Comparison of ENCODE assay signal across 8 cellular contexts in the genomic region with DNA sequence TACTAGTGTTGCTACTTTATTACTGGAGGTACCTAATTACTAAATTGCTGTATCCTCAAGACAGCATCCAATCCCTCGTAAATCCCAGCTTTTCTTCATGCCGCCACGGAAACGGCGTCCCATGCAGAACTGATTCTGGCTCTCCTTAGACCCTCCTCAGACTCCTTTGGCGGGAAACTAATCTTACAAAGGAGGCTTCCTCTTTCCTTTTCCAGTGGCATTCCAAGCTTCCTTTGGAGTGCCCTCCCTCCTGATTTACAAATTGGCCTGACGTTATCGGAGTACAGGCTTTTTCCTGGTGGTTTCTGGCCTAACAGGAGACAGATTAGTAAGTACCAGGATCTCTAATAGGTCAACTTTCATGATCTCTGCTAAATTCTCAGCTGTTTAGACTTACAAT. TPM values are rescaled to one million over a fixed set of nuclear protein-coding genes. Genes with fewer than 3 reads are reported as not detected.
DNase-seq lines count a peak whose midpoint lies in the region; ATAC-seq and TF ChIP-seq lines count a peak whose summit lies in the region.

No MANE protein-coding gene starts in this region.

- H3K79me1 ChIP-seq in mesenchymal stem cell (replicated peaks; ENCODE audit: low read length, poor library complexity, severe bottlenecking) = peaks cover 3% of the 10 kb centered on the region

- no peak overlapping the region for H4K91ac ChIP-seq in mesenchymal stem cell (ENCODE audit: low read length)

- ATAC-seq in GM23338 = peak; percentile 21
- no peak for ATAC-seq in activated naive CD8-positive, alpha-beta T cell treated with anti-CD3 and anti-CD28 coated beads, Interleukin-2, amount 50 U/mL, for 24 hours

- H3K23ac ChIP-seq in mesenchymal stem cell (ENCODE audit: low read length in 2 of 2) = no peak overlapping the region

- no peak overlapping the region for H2BK12ac ChIP-seq in mesenchymal stem cell (ENCODE audit: low read length in 2 of 2)

- H2BK120ac ChIP-seq in mesenchymal stem cell (ENCODE audit: low read depth, low read length) = no peak overlapping the region

- H3K36me3 ChIP-seq in A673 (ENCODE audit: insufficient read depth, low read length, poor library complexity, severe bottlenecking) = no peaks in the 10 kb centered on the region
- no peaks in the 10 kb centered on the region for H3K36me3 ChIP-seq in GM23338 (ENCODE audit: insufficient read depth)
- no peaks in the 10 kb centered on the region for H3K36me3 ChIP-seq in mesenchymal stem cell (ENCODE audit: control insufficient read depth in 1 of 2, insufficient read depth in 2 of 2, low read depth in 1 of 2, low read length in 2 of 2)

- H3K4me3 ChIP-seq in A673 (ENCODE audit: low read depth, low read length, poor library complexity, severe bottlenecking) (peak overlapping the region; percentile 80), GM23338 (peak overlapping the region; percentile 89), mesenchymal stem cell (ENCODE audit: insufficient read depth in 1 of 2, low read depth in 1 of 2, low read length in 2 of 2) (peak overlapping the region in 1 of 2 experiments; percentile 95)

- intact Hi-C loops in A673 (cut with micrococcal nuclease; ENCODE audit: unreplicated experiment) = loop anchor here (5.0 kb wide), 1 partner anchor 75 kb away; no protein-coding TSS in a partner anchor

- no peaks in the 10 kb centered on the region for H3K36me3 Mint-ChIP-seq in GM23338 (ENCODE audit: low read depth)
- H3K36me3 Mint-ChIP-seq in activated naive CD8-positive, alpha-beta T cell treated with anti-CD3 and anti-CD28 coated beads, Interleukin-2, amount 50 U/mL, for 24 hours (ENCODE audit: low read depth) = no peaks in the 10 kb centered on the region

- peak overlapping the region; percentile 96 for H3K4me3 Mint-ChIP-seq in GM23338
- H3K4me3 Mint-ChIP-seq in activated naive CD8-positive, alpha-beta T cell treated with anti-CD3 and anti-CD28 coated beads, Interleukin-2, amount 50 U/mL, for 24 hours = peak overlapping the region; percentile 96

- H3F3A ChIP-seq in GM23338 (replicated peaks; ENCODE audit: low read depth) = peaks cover 7% of the 10 kb centered on the region; the same call in 1 of the 2 replicates

- DNase-seq in A673 (ENCODE audit: low spot score) (peak; percentile 25), GM23338 (ENCODE audit: low spot score) (peak; percentile 91), mesenchymal stem cell (no peak), SIG-M5 (lab: John Stamatoyannopoulos, UW) (no peak), NCI-H510A treated with DMSO at 0.1 percent for 48 hours (lab: John Stamatoyannopoulos, UW) (no peak), GM10248 (ENCODE audit: extremely low spot score) (no peak), G401 (ENCODE audit: low spot score) (no peak)
- no peak for DNase-seq in activated naive CD8-positive, alpha-beta T cell treated with anti-CD3 and anti-CD28 coated beads, Interleukin-2, amount 50 U/mL, for 24 hours

- no peak overlapping the region for H2BK5ac ChIP-seq in mesenchymal stem cell (ENCODE audit: low read depth, low read length, poor library complexity, severe bottlenecking)

- no peaks in the 10 kb centered on the region for H3K9me3 ChIP-seq in A673 (ENCODE audit: low read depth, low read length, poor library complexity, severe bottlenecking)
- H3K9me3 ChIP-seq in mesenchymal stem cell (ENCODE audit: control insufficient read depth, low read length) = no peaks in the 10 kb centered on the region

- H4K20me1 ChIP-seq in GM23338 (replicated peaks; ENCODE audit: insufficient read depth) = peaks cover 14% of the 10 kb centered on the region; the same call in 1 of the 2 replicates

- no peaks in the 10 kb centered on the region for H3K9me3 Mint-ChIP-seq in GM23338
- no peaks in the 10 kb centered on the region for H3K9me3 Mint-ChIP-seq in activated naive CD8-positive, alpha-beta T cell treated with anti-CD3 and anti-CD28 coated beads, Interleukin-2, amount 50 U/mL, for 24 hours

- H2AK5ac ChIP-seq in mesenchymal stem cell (ENCODE audit: low read length, severe bottlenecking) = no peak overlapping the region

- peaks cover 31% of the 10 kb centered on the region for H3K79me2 ChIP-seq in GM23338 (replicated peaks; ENCODE audit: insufficient read depth)

- WGBS in mesenchymal stem cell = 46% methylated on average over 8 of the region's 8 CpGs

- H2BK15ac ChIP-seq in mesenchymal stem cell (ENCODE audit: low read depth, poor library complexity, severe bottlenecking) = no peak overlapping the region

- H3K27me3 Mint-ChIP-seq in GM23338 (ENCODE audit: insufficient read depth, low read depth, poor library complexity) = peaks cover 11% of the 10 kb centered on the region
- H3K27me3 Mint-ChIP-seq in activated naive CD8-positive, alpha-beta T cell treated with anti-CD3 and anti-CD28 coated beads, Interleukin-2, amount 50 U/mL, for 24 hours = no peaks in the 10 kb centered on the region

- no peak overlapping the region for H3K18ac ChIP-seq in mesenchymal stem cell (ENCODE audit: low read depth in 1 of 2, low read length in 2 of 2)

- H3K9me2 ChIP-seq in GM23338 (ENCODE audit: insufficient read depth) = no peaks in the 10 kb centered on the region

- no peak overlapping the region for H4K8ac ChIP-seq in mesenchymal stem cell (ENCODE audit: low read length)

- TF ChIP-seq CTCF in A673 (conservative IDR thresholded peaks at IDR 0.05; ENCODE audit: low read depth, low read length) (no peak), GM23338 (conservative IDR thresholded peaks at IDR 0.05; ENCODE audit: low read depth in 2 of 2) (no peak), GM10248 (IDR thresholded peaks at IDR 0.05; ENCODE audit: control extremely low read depth, extremely low read depth, low read depth, missing control alignments) (no peak)

- H3K4me1 Mint-ChIP-seq in GM23338 = peaks cover 33% of the 10 kb centered on the region
- peaks cover 34% of the 10 kb centered on the region for H3K4me1 Mint-ChIP-seq in activated naive CD8-positive, alpha-beta T cell treated with anti-CD3 and anti-CD28 coated beads, Interleukin-2, amount 50 U/mL, for 24 hours

- H3K4me2 ChIP-seq in GM23338 (peak overlapping the region; percentile 96), mesenchymal stem cell (ENCODE audit: low read length, poor library complexity, severe bottlenecking) (no peak overlapping the region)

- no peak overlapping the region for H3K14ac ChIP-seq in mesenchymal stem cell (ENCODE audit: low read length in 2 of 2)

- H3K27ac ChIP-seq in A673 (ENCODE audit: low read depth, low read length, poor library complexity, severe bottlenecking) = no peak overlapping the region
- H3K27ac ChIP-seq in GM23338 (ENCODE audit: low read depth) = peak overlapping the region; percentile 94
- H3K27ac ChIP-seq in mesenchymal stem cell (ENCODE audit: low read length, poor library complexity, severe bottlenecking) = no peak overlapping the region

- in situ Hi-C loops in G401 (cut with HindIII; ENCODE audit: low sequenced_read_pairs) = no loop called here

- H3K4ac ChIP-seq in mesenchymal stem cell (ENCODE audit: low read depth in 1 of 2, low read length in 2 of 2) = no peak overlapping the region

- POLR2A ChIA-PET in A673 (lab: Charles Lee; ENCODE audit: low non-redundant PET) (interaction anchor here (0.5 to 0.6 kb wide), 2 partner anchors 16 to 381 kb away, joined by 3 to 7 read pairs; no protein-coding TSS in a partner anchor), GM10248 (lab: Yijun Ruan, JAX) (no interaction called here)

- H3K27me3 ChIP-seq in A673 (replicated peaks; ENCODE audit: insufficient read depth, low read depth, low read length, poor library complexity) (no peaks in the 10 kb centered on the region), GM23338 (ENCODE audit: insufficient read depth) (no peaks in the 10 kb centered on the region), mesenchymal stem cell (ENCODE audit: control insufficient read depth in 1 of 2, insufficient read depth in 1 of 2, low read length in 2 of 2) (no peaks in the 10 kb centered on the region)

- H3K4me1 ChIP-seq in A673 (ENCODE audit: insufficient read depth, low read length, poor library complexity, severe bottlenecking) = peaks cover 8% of the 10 kb centered on the region
- H3K4me1 ChIP-seq in GM23338 (ENCODE audit: insufficient read depth) = peaks cover 10% of the 10 kb centered on the region; the same call in 1 of the 2 replicates
- H3K4me1 ChIP-seq in mesenchymal stem cell (ENCODE audit: control insufficient read depth, insufficient read depth, low read depth, low read length) = peaks cover 5% of the 10 kb centered on the region

- no TSS peak for BruUV-seq in A673 (replicated peaks; lab: Mats Ljungman, UMichigan)

- peak overlapping the region; percentile 98 for H3K27ac Mint-ChIP-seq in GM23338
- H3K27ac Mint-ChIP-seq in activated naive CD8-positive, alpha-beta T cell treated with anti-CD3 and anti-CD28 coated beads, Interleukin-2, amount 50 U/mL, for 24 hours = no peak overlapping the region

- H2AFZ ChIP-seq in GM23338 (no peak overlapping the region), mesenchymal stem cell (ENCODE audit: low read depth, low read length) (no peak overlapping the region)

- H3K9ac ChIP-seq in mesenchymal stem cell (ENCODE audit: low read length) = peak overlapping the region; percentile 98

- CTCF ChIA-PET in A673 (lab: Charles Lee) (no interaction called here), GM10248 (lab: Yijun Ruan, JAX) (interaction anchor here (0.8 to 2.5 kb wide), 6 partner anchors 8 to 52 kb away, joined by 3 to 16 read pairs (median 3); no protein-coding TSS in a partner anchor)

TF ChIP-seq in GM23338, 12 proteins besides CTCF, POLR2A, EP300 and RAD21:
- TF ChIP-seq POLR2AphosphoS5 (IDR thresholded peaks at IDR 0.05; ENCODE audit: low read depth) (peak; percentile 54; the same call in 1 of the 2 replicates), EZH2phosphoT487 (IDR thresholded peaks at IDR 0.05; ENCODE audit: unreplicated experiment) (no peak), NANOG (IDR thresholded peaks at IDR 0.05; ENCODE audit: borderline replicate concordance) (0 out of 2 replicates have a peak, but pooled peaks have one; percentile 10)
- TF ChIP-seq, protein P1, sequence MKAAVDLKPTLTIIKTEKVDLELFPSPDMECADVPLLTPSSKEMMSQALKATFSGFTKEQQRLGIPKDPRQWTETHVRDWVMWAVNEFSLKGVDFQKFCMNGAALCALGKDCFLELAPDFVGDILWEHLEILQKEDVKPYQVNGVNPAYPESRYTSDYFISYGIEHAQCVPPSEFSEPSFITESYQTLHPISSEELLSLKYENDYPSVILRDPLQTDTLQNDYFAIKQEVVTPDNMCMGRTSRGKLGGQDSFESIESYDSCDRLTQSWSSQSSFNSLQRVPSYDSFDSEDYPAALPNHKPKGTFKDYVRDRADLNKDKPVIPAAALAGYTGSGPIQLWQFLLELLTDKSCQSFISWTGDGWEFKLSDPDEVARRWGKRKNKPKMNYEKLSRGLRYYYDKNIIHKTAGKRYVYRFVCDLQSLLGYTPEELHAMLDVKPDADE (IDR thresholded peaks at IDR 0.05) = no peak
TF ChIP-seq in GM23338: peak in this region for 2.

RNA-seq across cellular contexts. Expression of a gene that starts 1.4 kb away (rescaled TPM):
- total RNA-seq in A673 (2021) = 41.1 and 41.5 TPM in 2 replicates
- 42.4 and 43.5 TPM in 2 replicates for total RNA-seq in GM23338 (2014; rRNA removed; shearing (Covaris generic))
- polyA plus RNA-seq in GM23338 (2016; fragmentation: Nextera tagmentation; extraction: Ambion mirVana) = 12.6 and 15.7 TPM in 2 replicates
- polyA plus RNA-seq in mesenchymal stem cell (2013, experiment 1 of 2) = 9.1 TPM
- polyA plus RNA-seq in mesenchymal stem cell (2013, experiment 2 of 2) = 8.4 TPM
- 27.1 and 46.3 TPM in 2 replicates for total RNA-seq in G401 (2014; rRNA removed; shearing (Covaris generic))

Comparison
In these comparisons a context has a peak if more than half of its experiments do, and no peak if none do; other contexts are left out.
1. DNase-seq: peak in A673 (single experiment) and GM23338 (single experiment); none in activated naive CD8-positive, alpha-beta T cell treated with anti-CD3 and anti-CD28 coated beads, Interleukin-2, amount 50 U/mL, for 24 hours (single experiment), mesenchymal stem cell (single experiment), SIG-M5 (single experiment), NCI-H510A treated with DMSO at 0.1 percent for 48 hours (single experiment), GM10248 (single experiment) and G401 (single experiment).